8 cellular contexts compared by ENCODE assay signal in the genomic region with DNA sequence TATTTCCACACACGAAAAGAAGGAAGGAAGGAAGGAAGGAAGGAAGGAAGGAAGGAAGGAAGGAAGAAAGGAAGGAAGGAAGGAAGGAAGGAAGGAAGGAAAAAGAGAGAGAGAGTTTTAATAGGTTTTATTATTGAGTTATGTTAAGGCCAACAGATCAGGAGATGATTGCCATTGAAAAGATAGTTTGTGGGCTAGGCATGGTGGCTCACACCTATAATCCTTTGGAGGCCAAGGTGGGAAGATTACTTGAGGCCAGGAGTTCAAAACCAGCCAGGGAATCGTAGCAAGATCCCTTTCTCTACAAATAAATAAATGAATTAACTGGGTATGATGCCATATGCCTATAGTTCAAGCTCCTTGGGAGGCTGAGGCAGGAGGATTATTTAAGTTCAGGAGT.
"Had no signal": no experiment of that assay in that cellular context is flagged by ENCODE, and none has a peak within 500 bp of the region (broad histone marks: within the 10 kb centered on the region; RNA-seq: fewer than 3 reads in every experiment).

No MANE protein-coding gene starts in this region.

- H3K27ac Mint-ChIP-seq: HFFc6 had no signal

- H3K4me1 ChIP-seq: HAP-1 had no signal

- H3K27ac ChIP-seq: GM23248, HL-60 had no signal

- H3K9me3 ChIP-seq: HAP-1 had no signal

- DNase-seq: GM23248, HFFc6, KBM-7 had no signal

- H3K9ac ChIP-seq: GM23248 had no signal

- H3K27me3 Mint-ChIP-seq: IgD-negative memory B cell had no signal

- H3K4me3 ChIP-seq: GM23248, HAP-1 had no signal

- H3K36me3 ChIP-seq: HAP-1 had no signal

- ATAC-seq: HCT116, HepG2 had no signal

- H3K4me3 Mint-ChIP-seq: HFFc6 had no signal
